In genomic region chr5:142325677-142326479, GRCh38 we compare ENCODE assay signal across 8 cellular contexts. TPM values are rescaled to one million over a fixed set of nuclear protein-coding genes. Genes with fewer than 3 reads are reported as not detected.
DNase-seq lines count a peak whose midpoint lies in the region; ATAC-seq and TF ChIP-seq lines count a peak whose summit lies in the region.

No MANE protein-coding gene starts in this region.

- peak; percentile 61 for DNase-seq in stimulated activated CD4-positive, alpha-beta T cell treated with anti-CD3 and anti-CD28 coated beads, Interleukin-15, amount 100 ng/mL, for 24 hours
- no peak for DNase-seq in stimulated activated CD4-positive, alpha-beta T cell treated with anti-CD3 and anti-CD28 coated beads, Interleukin-12 subunit alpha, Interleukin-12 subunit beta, amount 100 ng/mL, for 4 hours
- DNase-seq in brain microvascular endothelial cell (peak; percentile 92), iris pigment epithelial cell (ENCODE audit: low read depth) (peak; percentile 90)
- peak; percentile 9 to 28 for DNase-seq in stimulated activated CD4-positive, alpha-beta T cell treated with anti-CD3 and anti-CD28 coated beads, Interleukin-4, amount 100 ng/mL, for 48 hours (ENCODE audit: low read depth in 2 of 2)

- no peak for TF ChIP-seq CTCF in brain microvascular endothelial cell (IDR thresholded peaks at IDR 0.05; ENCODE audit: low read depth, low read length, missing control alignments)

- peaks cover 10% of the 10 kb centered on the region for H3K36me3 ChIP-seq in brain microvascular endothelial cell (replicated peaks)

- ATAC-seq in GM18868 (IDR thresholded peaks at IDR 0.05; ENCODE audit: unreplicated experiment) (no peak), GM19324 (IDR thresholded peaks at IDR 0.05; ENCODE audit: low FRiP score, unreplicated experiment) (no peak)

- H3K27me3 ChIP-seq in brain microvascular endothelial cell (replicated peaks) = no peaks in the 10 kb centered on the region

- in situ Hi-C loops in brain microvascular endothelial cell (cut with HindIII; ENCODE audit: low pct_ligation_motif_present, low sequenced_read_pairs) = no loop called here

- H3K27ac ChIP-seq in brain microvascular endothelial cell = peak overlapping the region; percentile 84

- peak overlapping the region; percentile 98 for H3K4me3 ChIP-seq in brain microvascular endothelial cell (ENCODE audit: low read depth, low read length)

TF ChIP-seq in PFSK-1, 5 proteins besides CTCF, POLR2A, EP300 and RAD21:
- TF ChIP-seq POLR2AphosphoS5 (IDR thresholded peaks at IDR 0.05; ENCODE audit: low read depth, low read length) (peak; percentile 37), REST (IDR thresholded peaks at IDR 0.05; ENCODE audit: insufficient read depth in 1 of 2, low read depth in 2 of 2, low read length in 2 of 2) (no peak)

RNA-seq across cellular contexts. Expression of gene SPRY4, which starts 1.1 kb away (rescaled TPM):
- polyA plus RNA-seq in PFSK-1 (2012; ENCODE audit: insufficient read length, low read depth) = 78.3 TPM
